Comparison of ENCODE assay signal across 27 cellular contexts in the genomic region with DNA sequence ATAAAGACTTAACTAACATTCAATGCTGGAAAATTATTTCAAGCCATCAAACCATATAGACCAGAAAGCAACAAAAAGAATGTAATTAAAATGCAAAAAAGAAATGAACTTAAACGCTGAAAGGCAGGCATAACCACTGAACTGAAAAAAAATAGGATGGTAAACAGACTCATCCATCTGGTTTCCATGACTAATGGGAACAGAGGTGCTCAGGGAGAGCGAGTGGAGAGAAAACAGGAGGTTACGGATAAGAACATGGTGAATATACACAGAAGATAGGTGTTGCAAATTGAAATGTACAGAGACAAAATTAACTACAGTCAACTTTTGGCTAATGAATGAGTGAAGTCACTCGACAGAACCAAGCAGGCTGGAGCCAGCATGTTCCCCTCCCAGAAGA. TPM values are rescaled to one million over a fixed set of nuclear protein-coding genes. Genes with fewer than 3 reads are reported as not detected.
A peak's percentile ranks its signal among the peaks of the same experiment; 100 is the strongest.
DNase-seq lines count a peak whose midpoint lies in the region; ATAC-seq, FAIRE-seq and TF ChIP-seq lines count a peak whose summit lies in the region.
"Had no signal": no experiment of that assay in that cellular context is flagged by ENCODE, and none has a peak within 500 bp of the region (broad histone marks: within the 10 kb centered on the region; RNA-seq: fewer than 3 reads in every experiment).

No MANE protein-coding gene starts in this region.

- peaks cover 8% of the 10 kb centered on the region for H3K36me3 Mint-ChIP-seq in CD8-positive, alpha-beta T cell
- H3K36me3 Mint-ChIP-seq in endothelial cell (ENCODE audit: low read depth, unreplicated experiment) = peaks cover 7% of the 10 kb centered on the region

- peak in 3 of 4 donors; percentile 16 to 85 (median 60) for ATAC-seq in pancreas
- no peak for ATAC-seq in CD8-positive, alpha-beta T cell
- ATAC-seq: activated T-cell treated with anti-CD3 and anti-CD28 coated beads, Interleukin-2, amount 50 U/mL, for 72 hours; left cardiac atrium; stimulated activated naive B cell treated with anti-CD40 and anti-IgM and Interleukin-4, amounts not matched to agents 10 μg/mL and 1 μg/mL and 100 μg/mL, for 72 hours had no signal

- no peaks in the 10 kb centered on the region for H3K27me3 ChIP-seq in endocrine pancreas (ENCODE audit: control insufficient read depth, insufficient read depth, low read length)
- H3K27me3 ChIP-seq in pancreas = no peaks in the 10 kb centered on the region
- no peaks in the 10 kb centered on the region for H3K27me3 ChIP-seq in CD8-positive, alpha-beta T cell (ENCODE audit: insufficient read depth, low read length)
- H3K27me3 ChIP-seq: dorsolateral prefrontal cortex, SJCRH30 had no signal

- H3K36me3 ChIP-seq in endocrine pancreas (ENCODE audit: control insufficient read depth, insufficient read depth, low read length) = no peaks in the 10 kb centered on the region
- no peaks in the 10 kb centered on the region for H3K36me3 ChIP-seq in pancreas
- H3K36me3 ChIP-seq in CD8-positive, alpha-beta T cell (ENCODE audit: insufficient read depth, low read length) = no peaks in the 10 kb centered on the region
- H3K36me3 ChIP-seq: SJCRH30 had no signal

- peaks cover 54% of the 10 kb centered on the region for H3K4me1 Mint-ChIP-seq in CD8-positive, alpha-beta T cell (ENCODE audit: low read depth)
- peaks cover 14% of the 10 kb centered on the region for H3K4me1 Mint-ChIP-seq in endothelial cell (ENCODE audit: unreplicated experiment)

- no peak overlapping the region for H3K27ac Mint-ChIP-seq in CD8-positive, alpha-beta T cell
- H3K27ac Mint-ChIP-seq in endothelial cell (ENCODE audit: unreplicated experiment) = no peak overlapping the region
- H3K27ac Mint-ChIP-seq: activated B cell treated with CpG ODN at 0.5 μM for 24 hours; activated CD4-positive, alpha-beta memory T cell treated with anti-CD3 and anti-CD28 coated beads, Interleukin-2, amount 10 ng/mL, durations not matched to agents 7 days and 5 days; activated T-cell treated with anti-CD3 and anti-CD28 coated beads, Interleukin-2, amount 50 U/mL, for 72 hours; stimulated activated naive B cell treated with anti-CD40 and anti-IgM and Interleukin-4, amounts not matched to agents 10 μg/mL and 1 μg/mL and 100 μg/mL, for 72 hours had no signal

- no peaks in the 10 kb centered on the region for H3K27me3 Mint-ChIP-seq in CD8-positive, alpha-beta T cell (ENCODE audit: low read depth)
- no peaks in the 10 kb centered on the region for H3K27me3 Mint-ChIP-seq in endothelial cell (ENCODE audit: unreplicated experiment)
- H3K27me3 Mint-ChIP-seq: activated B cell treated with CpG ODN at 0.5 μM for 24 hours; activated CD4-positive, alpha-beta memory T cell treated with anti-CD3 and anti-CD28 coated beads, Interleukin-2, amount 10 ng/mL, durations not matched to agents 7 days and 5 days; activated naive CD8-positive, alpha-beta T cell treated with anti-CD3 and anti-CD28 coated beads, Interleukin-2, amount 10 ng/mL, durations not matched to agents 7 days and 5 days; CD4-positive, CD25-positive, alpha-beta regulatory T cell; stimulated activated naive B cell treated with anti-CD40 and anti-IgM and Interleukin-4, amounts not matched to agents 10 μg/mL and 1 μg/mL and 100 μg/mL, for 72 hours had no signal

- H3K27ac ChIP-seq in pancreas = no peak overlapping the region
- H3K27ac ChIP-seq in CD8-positive, alpha-beta T cell (ENCODE audit: low read depth, low read length) = no peak overlapping the region
- H3K27ac ChIP-seq: 22Rv1, dorsolateral prefrontal cortex, SJCRH30 had no signal

- H3K9me3 Mint-ChIP-seq in CD8-positive, alpha-beta T cell = no peaks in the 10 kb centered on the region
- no peaks in the 10 kb centered on the region for H3K9me3 Mint-ChIP-seq in endothelial cell (ENCODE audit: unreplicated experiment)
- H3K9me3 Mint-ChIP-seq: activated B cell treated with CpG ODN at 0.5 μM for 24 hours; activated CD4-positive, alpha-beta memory T cell treated with anti-CD3 and anti-CD28 coated beads, Interleukin-2, amount 10 ng/mL, durations not matched to agents 7 days and 5 days; activated naive CD8-positive, alpha-beta T cell treated with anti-CD3 and anti-CD28 coated beads, Interleukin-2, amount 10 ng/mL, durations not matched to agents 7 days and 5 days; activated T-cell treated with anti-CD3 and anti-CD28 coated beads, Interleukin-2, amount 50 U/mL, for 72 hours; CD4-positive, CD25-positive, alpha-beta regulatory T cell; neural crest cell; stimulated activated naive B cell treated with anti-CD40 and anti-IgM and Interleukin-4, amounts not matched to agents 10 μg/mL and 1 μg/mL and 100 μg/mL, for 72 hours had no signal

- H3K9me3 ChIP-seq in endocrine pancreas (ENCODE audit: control insufficient read depth, low read length) (no peaks in the 10 kb centered on the region), pancreas (no peaks in the 10 kb centered on the region)
- no peaks in the 10 kb centered on the region for H3K9me3 ChIP-seq in CD8-positive, alpha-beta T cell (ENCODE audit: low read length)
- H3K9me3 ChIP-seq: SJCRH30 had no signal

- intact Hi-C loops in pancreas (cut with DNase I) = no loop called here
- intact Hi-C loops in CD8-positive, alpha-beta T cell (cut with DNase I, micrococcal nuclease) = no loop called here

- no peak overlapping the region for H3K9ac ChIP-seq in endocrine pancreas (ENCODE audit: control insufficient read depth, insufficient read depth, low read length)

- CTCF ChIA-PET in CD8-positive, alpha-beta T cell (lab: Charles Lee) = interaction anchor here (2.4 to 8.9 kb wide), 2 partner anchors 37 to 111 kb away, joined by 7 to 83 read pairs; no protein-coding TSS in a partner anchor

- peak; percentile 29 for DNase-seq in NCI-H2171 treated with DMSO at 0.1 percent for 48 hours (lab: John Stamatoyannopoulos, UW)
- DNase-seq in NCI-H2171 (lab: John Stamatoyannopoulos, UW) = no peak
- peak; percentile 31 for DNase-seq in M059J (ENCODE audit: low read depth)
- DNase-seq in pancreas = no peak
- DNase-seq in T-helper 2 cell = no peak
- DNase-seq in CD8-positive, alpha-beta T cell = no peak
- no peak for DNase-seq in endothelial cell (ENCODE audit: low spot score)
- DNase-seq: activated B cell treated with CpG ODN at 0.5 μM for 24 hours; activated CD4-positive, alpha-beta memory T cell treated with anti-CD3 and anti-CD28 coated beads, Interleukin-2, amount 10 ng/mL, durations not matched to agents 7 days and 5 days; activated naive CD8-positive, alpha-beta T cell treated with anti-CD3 and anti-CD28 coated beads, Interleukin-2, amount 10 ng/mL, durations not matched to agents 7 days and 5 days; activated T-cell treated with anti-CD3 and anti-CD28 coated beads, Interleukin-2, amount 50 U/mL, for 72 hours; CD4-positive, CD25-positive, alpha-beta regulatory T cell; DMS53; dorsolateral prefrontal cortex; GOT3; hypothalamus; KG1; left cardiac atrium; NCI-H1048; NCI-H526 treated with DMSO at 0.1 percent for 48 hours; retina; SJCRH30; stimulated activated CD4-positive, alpha-beta T cell treated with anti-CD3 and anti-CD28 coated beads, Interleukin-15, amount 100 ng/mL, for 24 hours; stimulated activated naive B cell treated with anti-CD40 and anti-IgM and Interleukin-4, amounts not matched to agents 10 μg/mL and 1 μg/mL and 100 μg/mL, for 72 hours had no signal

- H3K4me3 Mint-ChIP-seq in CD8-positive, alpha-beta T cell = no peak overlapping the region
- H3K4me3 Mint-ChIP-seq in endothelial cell (ENCODE audit: unreplicated experiment) = no peak overlapping the region
- H3K4me3 Mint-ChIP-seq: activated B cell treated with CpG ODN at 0.5 μM for 24 hours; activated CD4-positive, alpha-beta memory T cell treated with anti-CD3 and anti-CD28 coated beads, Interleukin-2, amount 10 ng/mL, durations not matched to agents 7 days and 5 days; activated naive CD8-positive, alpha-beta T cell treated with anti-CD3 and anti-CD28 coated beads, Interleukin-2, amount 10 ng/mL, durations not matched to agents 7 days and 5 days; activated T-cell treated with anti-CD3 and anti-CD28 coated beads, Interleukin-2, amount 50 U/mL, for 72 hours; neural crest cell; stimulated activated naive B cell treated with anti-CD40 and anti-IgM and Interleukin-4, amounts not matched to agents 10 μg/mL and 1 μg/mL and 100 μg/mL, for 72 hours had no signal

- no peak for FAIRE-seq in pancreas (lab: Jason Lieb, UNC)

- H3K4me3 ChIP-seq in endocrine pancreas (ENCODE audit: control insufficient read depth, insufficient read depth, low read length) (peak overlapping the region; percentile 76), pancreas (no peak overlapping the region)
- no peak overlapping the region for H3K4me3 ChIP-seq in CD8-positive, alpha-beta T cell (ENCODE audit: low read depth, low read length)
- H3K4me3 ChIP-seq: dorsolateral prefrontal cortex, SJCRH30 had no signal

- POLR2A ChIA-PET in CD8-positive, alpha-beta T cell (lab: Charles Lee) = interaction anchor here (0.7 kb wide), 1 partner anchor 13 kb away, joined by 3 read pairs; no protein-coding TSS in a partner anchor

- H3K4me1 ChIP-seq in endocrine pancreas (ENCODE audit: control insufficient read depth, insufficient read depth, low read length) = peaks cover 16% of the 10 kb centered on the region
- H3K4me1 ChIP-seq in pancreas = peaks cover 0 to 7% (median 6%) of the 10 kb centered on the region in 3 donors
- peaks cover 35% of the 10 kb centered on the region for H3K4me1 ChIP-seq in CD8-positive, alpha-beta T cell (ENCODE audit: insufficient read depth, low read length)
- H3K4me1 ChIP-seq: SJCRH30 had no signal

- 75 to 79% methylated on average over 4 of the region's 4 CpGs for WGBS in pancreas, 2 donors

- no peak for TF ChIP-seq CTCF in pancreas (IDR thresholded peaks at IDR 0.05)
- no peak for TF ChIP-seq CTCF in CD8-positive, alpha-beta T cell (IDR thresholded peaks at IDR 0.05)
- no peak for TF ChIP-seq CTCF in endothelial cell (IDR thresholded peaks at IDR 0.05; ENCODE audit: unreplicated experiment)

RNA-seq across cellular contexts. Expression of a gene that starts 43.5 kb away (rescaled TPM):
- total RNA-seq in M059J (2014; rRNA removed; shearing (Covaris generic)) = 16.2 and 27.3 TPM in 2 replicates
- total RNA-seq in pancreas (10 to 100 TPM; 17.0 to 39.4 (median 19.9) TPM), endothelial cell (ENCODE audit: unreplicated experiment) (71.1 TPM)
- 10 to 100 TPM in 1 of 2 donors, 1 to 10 TPM in 1; 4.4 to 10.8 TPM for polyA plus RNA-seq in pancreas
- 100 to 1,000 TPM; 111 to 116 TPM for total RNA-seq in CD8-positive, alpha-beta T cell

Comparison
In these comparisons a context has a peak if more than half of its experiments do, and no peak if none do; other contexts are left out.
1. DNase-seq: peak in NCI-H2171 treated with DMSO at 0.1 percent for 48 hours (single experiment) and M059J (single experiment); none in NCI-H2171 (single experiment), pancreas (0 of 6), T-helper 2 cell (0 of 5), CD8-positive, alpha-beta T cell (0 of 7) and endothelial cell (single experiment).